Comparison of ENCODE assay signal across 8 cellular contexts in the genomic region with DNA sequence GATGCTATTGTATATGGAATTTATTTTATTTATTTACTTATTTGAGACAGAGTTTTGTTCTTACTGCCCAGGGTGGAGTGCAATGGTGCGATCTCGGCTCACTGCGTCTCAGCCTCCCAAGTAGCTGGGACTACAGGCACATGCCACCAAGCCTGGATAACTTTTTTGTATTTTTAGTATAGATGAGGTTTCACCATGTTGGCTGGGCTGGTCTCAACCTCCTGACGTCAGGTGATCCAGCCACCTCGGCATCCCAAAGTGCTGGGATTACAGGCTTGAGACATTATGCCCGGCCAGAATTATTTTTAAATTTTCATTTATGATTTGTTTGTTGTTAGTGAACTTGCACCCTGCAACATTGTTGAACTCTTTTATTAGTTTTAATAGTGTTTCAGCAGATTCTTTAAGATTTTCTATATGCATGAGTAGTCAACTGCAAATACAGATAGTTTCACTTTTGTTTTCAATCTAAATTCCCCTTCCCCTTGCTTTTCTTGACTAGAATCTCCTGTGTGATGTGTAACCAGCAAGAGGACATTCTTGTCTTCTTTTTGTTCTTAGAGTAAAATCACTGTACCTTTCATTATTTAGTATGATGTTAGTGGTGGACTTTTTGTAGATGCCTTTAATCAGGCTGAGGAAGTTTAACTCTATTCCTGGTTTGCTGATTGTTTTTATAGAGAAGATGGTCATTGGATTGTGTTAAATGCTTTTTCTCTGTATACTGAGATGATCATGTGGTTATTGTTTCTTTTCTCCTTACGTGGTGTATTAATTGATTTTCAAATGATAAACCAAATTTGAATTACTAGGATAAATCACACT. TPM values are rescaled to one million over a fixed set of nuclear protein-coding genes. Genes with fewer than 3 reads are reported as not detected.
A peak's percentile ranks its signal among the peaks of the same experiment; 100 is the strongest.
DNase-seq lines count a peak whose midpoint lies in the region; ATAC-seq and TF ChIP-seq lines count a peak whose summit lies in the region.

No MANE protein-coding gene starts in this region.

- CTCF ChIA-PET in MCF 10A (lab: Yijun Ruan, JAX): interaction anchor here (0.7 to 1.2 kb wide), 2 partner anchors 61 to 748 kb away, joined by 3 to 4 read pairs; no protein-coding TSS in a partner anchor

- no peaks in the 10 kb centered on the region for H3K27me3 Mint-ChIP-seq in MCF 10A (ENCODE audit: insufficient read depth, unreplicated experiment)
- no peaks in the 10 kb centered on the region for H3K27me3 Mint-ChIP-seq in T-helper 2 cell treated with Interferon-gamma antibody and Interleukin-4, amounts not matched to agents 5 μg/mL and 100 μg/mL, for 36 hours (ENCODE audit: low read depth)
- H3K27me3 Mint-ChIP-seq in stimulated activated naive CD8-positive, alpha-beta T cell treated with anti-CD3 and anti-CD28 coated beads, Interleukin-15, amount 100 ng/mL, for 72 hours: no peaks in the 10 kb centered on the region

- TF ChIP-seq POLR2A in breast epithelium (IDR thresholded peaks at IDR 0.05): no peak
- no peak for TF ChIP-seq POLR2A in prostate gland (IDR thresholded peaks at IDR 0.05)
- TF ChIP-seq POLR2A in vagina (IDR thresholded peaks at IDR 0.05): no peak

- H3K4me3 ChIP-seq in breast epithelium: no peak overlapping the region
- H3K4me3 ChIP-seq in prostate gland: no peak overlapping the region
- no peak overlapping the region for H3K4me3 ChIP-seq in vagina

- H3K4me1 ChIP-seq in breast epithelium (no peaks in the 10 kb centered on the region), prostate gland (replicated peaks) (no peaks in the 10 kb centered on the region), vagina (no peaks in the 10 kb centered on the region)

- no TSS peak for BruUV-seq in MCF 10A (replicated peaks; lab: Mats Ljungman, UMichigan)

- H3K4me3 Mint-ChIP-seq in MCF 10A (ENCODE audit: unreplicated experiment): no peak overlapping the region
- peak overlapping the region; percentile 74 for H3K4me3 Mint-ChIP-seq in T-helper 2 cell treated with Interferon-gamma antibody and Interleukin-4, amounts not matched to agents 5 μg/mL and 100 μg/mL, for 36 hours
- H3K4me3 Mint-ChIP-seq in stimulated activated naive CD8-positive, alpha-beta T cell treated with anti-CD3 and anti-CD28 coated beads, Interleukin-15, amount 100 ng/mL, for 72 hours: peak overlapping the region; percentile 65 to 70

- peak; percentile 95 for ATAC-seq in HG02943 (IDR thresholded peaks at IDR 0.05; ENCODE audit: low read depth, unreplicated experiment)
- ATAC-seq in stimulated activated naive CD8-positive, alpha-beta T cell treated with anti-CD3 and anti-CD28 coated beads, Interleukin-15, amount 100 ng/mL, for 72 hours: no peak

- intact Hi-C loops in MCF 10A (cut with micrococcal nuclease) (no loop called here), breast epithelium (cut with DNase I; ENCODE audit: low total_unique reads) (loop anchor here (2.0 kb wide), 1 partner anchor 60 kb away; no protein-coding TSS in a partner anchor), prostate gland (cut with DNase I) (no loop called here), vagina (cut with DNase I) (no loop called here)

- peaks cover 73% of the 10 kb centered on the region for H3K36me3 Mint-ChIP-seq in MCF 10A (ENCODE audit: insufficient read depth, unreplicated experiment)
- H3K36me3 Mint-ChIP-seq in T-helper 2 cell treated with Interferon-gamma antibody and Interleukin-4, amounts not matched to agents 5 μg/mL and 100 μg/mL, for 36 hours (ENCODE audit: low read depth): peaks cover 83% of the 10 kb centered on the region

- no peak for TF ChIP-seq CTCF in MCF 10A (IDR thresholded peaks at IDR 0.05; ENCODE audit: unreplicated experiment)
- TF ChIP-seq CTCF in breast epithelium (IDR thresholded peaks at IDR 0.05): no peak
- no peak for TF ChIP-seq CTCF in prostate gland (IDR thresholded peaks at IDR 0.05)
- no peak for TF ChIP-seq CTCF in vagina (IDR thresholded peaks at IDR 0.05)

- H3K9me3 ChIP-seq in breast epithelium (no peaks in the 10 kb centered on the region), prostate gland (no peaks in the 10 kb centered on the region), vagina (no peaks in the 10 kb centered on the region)

- POLR2A ChIA-PET in MCF 10A (lab: Yijun Ruan, JAX): interaction anchor here (0.9 to 1.0 kb wide), 3 partner anchors 12 to 27 kb away, joined by 3 to 4 read pairs (median 3); no protein-coding TSS in a partner anchor

- H3K27me3 ChIP-seq in breast epithelium (no peaks in the 10 kb centered on the region), prostate gland (replicated peaks; ENCODE audit: insufficient read depth) (no peaks in the 10 kb centered on the region), vagina (no peaks in the 10 kb centered on the region)

- no peaks in the 10 kb centered on the region for H3K9me3 Mint-ChIP-seq in MCF 10A (ENCODE audit: unreplicated experiment)
- peaks cover 30% of the 10 kb centered on the region for H3K9me3 Mint-ChIP-seq in T-helper 2 cell treated with Interferon-gamma antibody and Interleukin-4, amounts not matched to agents 5 μg/mL and 100 μg/mL, for 36 hours
- H3K9me3 Mint-ChIP-seq in stimulated activated naive CD8-positive, alpha-beta T cell treated with anti-CD3 and anti-CD28 coated beads, Interleukin-15, amount 100 ng/mL, for 72 hours: peaks cover 10 to 14% of the 10 kb centered on the region in 2 donors

- H3K4me1 Mint-ChIP-seq in MCF 10A (ENCODE audit: insufficient read depth, unreplicated experiment): peaks cover 6% of the 10 kb centered on the region
- H3K4me1 Mint-ChIP-seq in T-helper 2 cell treated with Interferon-gamma antibody and Interleukin-4, amounts not matched to agents 5 μg/mL and 100 μg/mL, for 36 hours (ENCODE audit: low read depth): peaks cover 21% of the 10 kb centered on the region
- H3K4me1 Mint-ChIP-seq in stimulated activated naive CD8-positive, alpha-beta T cell treated with anti-CD3 and anti-CD28 coated beads, Interleukin-15, amount 100 ng/mL, for 72 hours: peaks cover 30% of the 10 kb centered on the region

- H3K27ac ChIP-seq in breast epithelium (no peak overlapping the region), caudate nucleus (ENCODE audit: low read depth, low read length) (no peak overlapping the region), prostate gland (no peak overlapping the region), vagina (no peak overlapping the region)

- H3K36me3 ChIP-seq in breast epithelium: no peaks in the 10 kb centered on the region
- H3K36me3 ChIP-seq in prostate gland: no peaks in the 10 kb centered on the region
- H3K36me3 ChIP-seq in vagina: peaks cover 5 to 25% of the 10 kb centered on the region in 2 donors

- 92% methylated on average over 7 of the region's 7 CpGs for WGBS in prostate gland

- H3K27ac Mint-ChIP-seq in MCF 10A (ENCODE audit: low read depth, unreplicated experiment): peak overlapping the region; percentile 37
- peak overlapping the region; percentile 89 for H3K27ac Mint-ChIP-seq in T-helper 2 cell treated with Interferon-gamma antibody and Interleukin-4, amounts not matched to agents 5 μg/mL and 100 μg/mL, for 36 hours
- peak overlapping the region; percentile 60 to 86 for H3K27ac Mint-ChIP-seq in stimulated activated naive CD8-positive, alpha-beta T cell treated with anti-CD3 and anti-CD28 coated beads, Interleukin-15, amount 100 ng/mL, for 72 hours

- no peak for DNase-seq in MCF 10A (ENCODE audit: unreplicated experiment)
- DNase-seq in breast epithelium (ENCODE audit: low spot score in 2 of 2): no peak
- DNase-seq in T-helper 2 cell treated with Interferon-gamma antibody and Interleukin-4, amounts not matched to agents 5 μg/mL and 100 μg/mL, for 36 hours (ENCODE audit: low spot score): no peak
- no peak for DNase-seq in stimulated activated naive CD8-positive, alpha-beta T cell treated with anti-CD3 and anti-CD28 coated beads, Interleukin-15, amount 100 ng/mL, for 72 hours
- DNase-seq in caudate nucleus (lab: John Stamatoyannopoulos, UW): no peak
- DNase-seq in prostate gland (ENCODE audit: low spot score): no peak
- DNase-seq in vagina (ENCODE audit: extremely low spot score in 2 of 2): no peak

RNA-seq across cellular contexts. Expression of a gene that starts 27.8 kb away (rescaled TPM):
- total RNA-seq in MCF 10A (2022) (20.7 and 23.5 TPM in 2 replicates), breast epithelium (10 to 100 TPM; 25.4 to 73.6 (median 34.7) TPM), prostate gland (10 to 100 TPM; 24.9 to 39.2 TPM), vagina (18.9 TPM)

RNA-seq across cellular contexts. Expression of a gene that starts 55.8 kb away (rescaled TPM):
- 44.5 and 52.3 TPM in 2 replicates for total RNA-seq in MCF 10A (2022)
- total RNA-seq in breast epithelium: 10 to 100 TPM; 14.2 to 32.1 (median 21.3) TPM
- 10 to 100 TPM; 11.7 to 29.5 TPM for total RNA-seq in prostate gland
- 14.5 TPM for total RNA-seq in vagina

Comparison
In these comparisons a context has a peak if more than half of its experiments do, and no peak if none do; other contexts are left out.
1. H3K27ac Mint-ChIP-seq: peak in every context shown above with its lines; median percentile 89 in T-helper 2 cell treated with Interferon-gamma antibody and Interleukin-4, amounts not matched to agents 5 μg/mL and 100 μg/mL, for 36 hours; 73 in stimulated activated naive CD8-positive, alpha-beta T cell treated with anti-CD3 and anti-CD28 coated beads, Interleukin-15, amount 100 ng/mL, for 72 hours; 37 in MCF 10A.